10 cellular contexts compared by ENCODE assay signal in the genomic region with DNA sequence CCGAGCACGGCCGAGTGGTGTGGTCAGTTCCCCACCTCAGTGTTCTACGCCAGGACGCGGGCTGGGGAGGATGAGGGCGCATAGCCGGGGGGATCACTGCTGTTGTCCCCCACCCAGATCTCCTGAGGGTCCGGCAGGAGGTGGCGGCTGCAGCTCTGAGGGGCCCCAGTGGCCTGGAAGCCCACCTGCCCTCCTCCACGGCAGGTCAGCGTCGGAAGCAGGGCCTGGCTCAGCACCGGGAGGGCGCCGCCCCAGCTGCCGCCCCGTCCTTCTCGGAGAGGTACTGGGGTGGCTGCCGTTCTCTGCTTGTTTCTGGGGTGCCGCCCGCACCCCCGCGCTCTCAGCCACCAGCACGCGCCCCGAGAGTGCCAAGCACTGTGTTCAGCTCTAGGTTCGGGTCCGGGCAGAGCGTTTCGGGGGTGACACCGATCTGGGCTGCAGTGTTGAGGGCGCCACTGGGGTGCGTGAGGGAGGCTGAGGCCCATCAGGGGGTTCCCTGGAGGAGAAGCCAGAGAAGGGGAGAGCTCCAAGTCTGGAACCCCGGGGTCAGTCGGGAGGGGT. TPM values are rescaled to one million over a fixed set of nuclear protein-coding genes. Genes with fewer than 3 reads are reported as not detected.
A peak's percentile ranks its signal among the peaks of the same experiment; 100 is the strongest.
DNase-seq lines count a peak whose midpoint lies in the region; ATAC-seq, FAIRE-seq and TF ChIP-seq lines count a peak whose summit lies in the region.
"Had no signal": no experiment of that assay in that cellular context is flagged by ENCODE, and none has a peak within 500 bp of the region (broad histone marks: within the 10 kb centered on the region; RNA-seq: fewer than 3 reads in every experiment).

No MANE protein-coding gene starts in this region.

- no peak for ATAC-seq in Right ventricle myocardium inferior
- peak; percentile 14 for ATAC-seq in aorta (ENCODE audit: low FRiP score)

- no peak overlapping the region for H3K27ac Mint-ChIP-seq in astrocyte (ENCODE audit: unreplicated experiment)

- H3K79me2 ChIP-seq in astrocyte (ENCODE audit: insufficient read depth, low read length) = no peaks in the 10 kb centered on the region

- H3K36me3 Mint-ChIP-seq in astrocyte (ENCODE audit: low read depth, unreplicated experiment) = peaks cover 5% of the 10 kb centered on the region

- H3K27me3 Mint-ChIP-seq in astrocyte (ENCODE audit: low read depth, unreplicated experiment) = peaks cover 10% of the 10 kb centered on the region

- peak overlapping the region; percentile 26 for H2AFZ ChIP-seq in astrocyte (ENCODE audit: low read depth, low read length)

- H3K4me3 ChIP-seq in left ventricle myocardium inferior (peak overlapping the region; percentile 65), astrocyte (ENCODE audit: insufficient read depth, low read depth, low read length) (no peak overlapping the region), mesodermal cell (ENCODE audit: extremely low read depth, insufficient read depth, low read length, poor library complexity, severe bottlenecking) (peak overlapping the region; percentile 40), aorta (ENCODE audit: low read length in 2 of 2) (no peak overlapping the region)

- no peak for TF ChIP-seq CTCF in left ventricle myocardium inferior (IDR thresholded peaks at IDR 0.05; ENCODE audit: borderline replicate concordance)
- TF ChIP-seq CTCF in astrocyte (IDR thresholded peaks at IDR 0.05; ENCODE audit: insufficient read depth, low read depth, low read length) = no peak

- H3K36me3 ChIP-seq in left ventricle myocardium inferior (peaks cover 18% of the 10 kb centered on the region), astrocyte (ENCODE audit: insufficient read depth, low read length) (no peaks in the 10 kb centered on the region), mesodermal cell (ENCODE audit: control insufficient read depth, insufficient read depth, low read length) (peaks cover 19% of the 10 kb centered on the region), aorta (ENCODE audit: control insufficient read depth in 1 of 2, insufficient read depth in 2 of 2, low read length in 1 of 2) (no peaks in the 10 kb centered on the region)

- WGBS in mesodermal cell (ENCODE audit: insufficient coverage in 2 of 2), 2 experiments = 5 to 10% methylated on average over 30 to 35 of the region's 36 CpGs
- 18 to 21% methylated on average over 36 of the region's 36 CpGs for WGBS in aorta, 2 donors

- H3K4me1 ChIP-seq in left ventricle myocardium inferior = peaks cover 62% of the 10 kb centered on the region
- H3K4me1 ChIP-seq in astrocyte (ENCODE audit: insufficient read depth, low read length) = peaks cover 42% of the 10 kb centered on the region
- H3K4me1 ChIP-seq in mesodermal cell (ENCODE audit: control insufficient read depth, insufficient read depth, low read length, poor library complexity, severe bottlenecking) = peaks cover 21% of the 10 kb centered on the region
- no peaks in the 10 kb centered on the region for H3K4me1 ChIP-seq in aorta (ENCODE audit: control insufficient read depth in 1 of 2, insufficient read depth in 2 of 2, low read length in 2 of 2)

- intact Hi-C loops in left ventricle myocardium inferior (cut with micrococcal nuclease) (no loop called here), Right ventricle myocardium inferior (cut with DNase I) (no loop called here), aorta (cut with DNase I) (loop anchor here in 1 of 2 donors (2.0 to 5.0 kb wide), 2 partner anchors 16 to 34 kb away; no protein-coding TSS in a partner anchor)

- H3K27me3 ChIP-seq in left ventricle myocardium inferior (ENCODE audit: low read depth) (peaks cover 79% of the 10 kb centered on the region), astrocyte (ENCODE audit: insufficient read depth, low read length) (no peaks in the 10 kb centered on the region), aorta (ENCODE audit: control insufficient read depth in 1 of 2, insufficient read depth in 2 of 2, low read length in 1 of 2) (no peaks in the 10 kb centered on the region)

- H3K4me2 ChIP-seq in astrocyte (ENCODE audit: low read length) = peak overlapping the region; percentile 75

- peaks cover 23% of the 10 kb centered on the region for H4K20me1 ChIP-seq in astrocyte (ENCODE audit: insufficient read depth, low read length)

- H3K9ac ChIP-seq in astrocyte (ENCODE audit: low read length) = peak overlapping the region; percentile 36

- no peak for FAIRE-seq in astrocyte (lab: Jason Lieb, UNC)

- peaks cover 6% of the 10 kb centered on the region for H3K4me1 Mint-ChIP-seq in astrocyte (ENCODE audit: low read depth, unreplicated experiment)

- DNase-seq in left ventricle myocardium inferior = no peak
- DNase-seq in Right ventricle myocardium inferior (ENCODE audit: missing footprints) = no peak
- DNase-seq in astrocyte (ENCODE audit: low read depth) = no peak
- DNase-seq in aorta = no peak
- no peak for DNase-seq in NOMO-1 treated with dmso at 0.1 percent for 144 hours (lab: John Stamatoyannopoulos, UW; ENCODE audit: unreplicated experiment)
- DNase-seq in midbrain (lab: John Stamatoyannopoulos, UW) = no peak
- DNase-seq in MV-4-11 (lab: John Stamatoyannopoulos, UW) = no peak
- DNase-seq: GDM1 had no signal

- H3K9me3 ChIP-seq in left ventricle myocardium inferior (replicated peaks) (no peaks in the 10 kb centered on the region), astrocyte (ENCODE audit: insufficient read depth, low read depth, low read length) (no peaks in the 10 kb centered on the region), mesodermal cell (ENCODE audit: control insufficient read depth, low read length) (no peaks in the 10 kb centered on the region), aorta (ENCODE audit: control insufficient read depth, low read length) (no peaks in the 10 kb centered on the region)

- H3K27ac ChIP-seq in left ventricle myocardium inferior (replicated peaks) = peak overlapping the region; percentile 62
- no peak overlapping the region for H3K27ac ChIP-seq in astrocyte (ENCODE audit: low read depth, low read length)
- H3K27ac ChIP-seq in mesodermal cell (ENCODE audit: low read depth, low read length, severe bottlenecking) = peak overlapping the region; percentile 23
- H3K27ac ChIP-seq in aorta (ENCODE audit: low read depth in 1 of 2, low read length in 2 of 2) = peak overlapping the region in 1 of 2 donors; percentile 5

- H3K4me3 Mint-ChIP-seq in astrocyte (ENCODE audit: unreplicated experiment) = peak overlapping the region; percentile 72

- no peaks in the 10 kb centered on the region for H3K9me3 Mint-ChIP-seq in astrocyte (ENCODE audit: unreplicated experiment)

RNA-seq across cellular contexts. Expression of a gene that starts 17.4 kb away (rescaled TPM):
- 2.4 TPM for total RNA-seq in left ventricle myocardium inferior
- total RNA-seq in Right ventricle myocardium inferior = 1.7 TPM
- 6.0 and 9.5 TPM in 2 replicates for total RNA-seq in astrocyte
- polyA plus RNA-seq in mesodermal cell (2013, experiment 1 of 2) = 59.2 TPM
- polyA plus RNA-seq in mesodermal cell (2013, experiment 2 of 2) = 43.4 TPM
- total RNA-seq in aorta = 10 to 100 TPM; 30.1 to 44.3 TPM
- polyA plus RNA-seq in aorta = 1 to 10 TPM; 2.6 to 7.2 TPM

RNA-seq across cellular contexts. Expression of a gene that starts 17.9 kb away (rescaled TPM):
- 40.8 TPM for total RNA-seq in left ventricle myocardium inferior
- total RNA-seq in Right ventricle myocardium inferior = 41.7 TPM
- total RNA-seq in astrocyte = 83.7 and 91.4 TPM in 2 replicates
- polyA plus RNA-seq in mesodermal cell (2013, experiment 1 of 2) = 75.0 TPM
- polyA plus RNA-seq in mesodermal cell (2013, experiment 2 of 2) = 63.3 TPM
- total RNA-seq in aorta = 10 to 100 TPM; 35.8 to 41.4 TPM
- polyA plus RNA-seq in aorta = 10 to 100 TPM; 17.3 to 55.5 TPM

RNA-seq across cellular contexts. Expression of a gene that starts 19.3 kb away (rescaled TPM):
- total RNA-seq in left ventricle myocardium inferior (6.4 TPM), Right ventricle myocardium inferior (7.0 TPM), astrocyte (25.6 and 25.9 TPM in 2 replicates), aorta (10 to 100 TPM; 10.0 to 19.9 TPM)
- polyA plus RNA-seq in mesodermal cell (2013, experiment 1 of 2) = 34.7 TPM
- 25.9 TPM for polyA plus RNA-seq in mesodermal cell (2013, experiment 2 of 2)
- 10 to 100 TPM in 1 of 2 donors, 1 to 10 TPM in 1; 2.8 to 40.5 TPM for polyA plus RNA-seq in aorta

RNA-seq across cellular contexts. Expression of a gene that starts 25.2 kb away (rescaled TPM):
- total RNA-seq in left ventricle myocardium inferior (not detected), Right ventricle myocardium inferior (not detected), astrocyte (2.1 and 2.4 TPM in 2 replicates), aorta (1 to 10 TPM in 1 of 2 donors, under 1 TPM in 1; 0.52 to 1.2 TPM)
- polyA plus RNA-seq in mesodermal cell (2013, experiment 1 of 2) = 1.1 TPM
- polyA plus RNA-seq in mesodermal cell (2013, experiment 2 of 2) = 0.46 TPM
- under 1 TPM; 0.13 to 0.61 TPM for polyA plus RNA-seq in aorta

RNA-seq across cellular contexts. Expression of a gene that starts 40.8 kb away (rescaled TPM):
- total RNA-seq in left ventricle myocardium inferior (160 TPM), Right ventricle myocardium inferior (174 TPM), astrocyte (0.20 TPM in 1 of 2 replicates, not detected in the other), aorta (under 1 TPM; 0.42 to 0.49 TPM)
- polyA plus RNA-seq in mesodermal cell (2013, experiment 1 of 2) = not detected
- polyA plus RNA-seq in mesodermal cell (2013, experiment 2 of 2) = not detected
- 1 to 10 TPM in 1 of 2 donors, under 1 TPM in 1; 0.50 to 1.5 TPM for polyA plus RNA-seq in aorta
- total RNA-seq: NCI-H460 had no signal

Comparison
In these comparisons a context has a peak if more than half of its experiments do, and no peak if none do; other contexts are left out.
1. H3K4me3 ChIP-seq: peak in left ventricle myocardium inferior (single experiment) and mesodermal cell (single experiment); none in astrocyte (single experiment) and aorta (0 of 2).